In genomic region chr13:79171131-79172061, GRCh38 we compare ENCODE assay signal across 32 cellular contexts.
DNase-seq lines count a peak whose midpoint lies in the region; ATAC-seq, FAIRE-seq and TF ChIP-seq lines count a peak whose summit lies in the region.
"Had no signal": no experiment of that assay in that cellular context is flagged by ENCODE, and none has a peak within 500 bp of the region (broad histone marks: within the 10 kb centered on the region; RNA-seq: fewer than 3 reads in every experiment).

No MANE protein-coding gene starts in this region.

- no peaks in the 10 kb centered on the region for H3K79me2 ChIP-seq in HepG2 (ENCODE audit: insufficient read depth, low read length)

- BruUV-seq in HepG2 (replicated peaks; lab: Mats Ljungman, UMichigan), result no TSS peak

- H3K27ac ChIP-seq in HepG2 (ENCODE audit: extremely low read length, insufficient read depth, low read length), result no peak overlapping the region
- H3K27ac ChIP-seq: adrenal gland, esophagus squamous epithelium, foreskin keratinocyte, heart left ventricle, skin epidermis had no signal

- in situ Hi-C loops in HepG2 (cut with HindIII; ENCODE audit: extremely low pct_ligation_motif_present, low pct_unique_long_range_greater_than_20kb), result no loop called here

- no peak for TF ChIP-seq POLR2A in HepG2 (IDR thresholded peaks at IDR 0.05; ENCODE audit: insufficient read depth in 1 of 2, low read depth in 2 of 2, low read length in 2 of 2)

- TF ChIP-seq EP300 in HepG2 (IDR thresholded peaks at IDR 0.05; ENCODE audit: low read depth in 2 of 2, low read length in 2 of 2) (no peak), HepG2 (CRISPR knock-in tag; IDR thresholded peaks at IDR 0.05; ENCODE audit: borderline replicate concordance) (no peak)

- no peaks in the 10 kb centered on the region for H3K36me3 ChIP-seq in HepG2 (replicated peaks in 1 of 2; ENCODE audit: control insufficient read depth in 1 of 2, insufficient read depth in 2 of 2, low read length in 2 of 2)
- H3K36me3 ChIP-seq: adrenal gland, BE2C, esophagus squamous epithelium, heart left ventricle had no signal

- no peak for FAIRE-seq in HepG2 (lab: Jason Lieb, UNC)
- FAIRE-seq: GM12891, TTC549 had no signal

- peaks cover 0 to 5% of the 10 kb centered on the region in 2 experiments; a peak in 2 of 5 replicates for H3K27me3 ChIP-seq in HepG2 (ENCODE audit: control insufficient read depth in 1 of 2, insufficient read depth in 2 of 2, low read length in 2 of 2)
- H3K27me3 ChIP-seq: adrenal gland, BE2C, esophagus squamous epithelium, foreskin keratinocyte, heart left ventricle had no signal

- H3K4me1 ChIP-seq in HepG2 (ENCODE audit: insufficient read depth, low read length), result no peaks in the 10 kb centered on the region
- H3K4me1 ChIP-seq: adrenal gland, BE2C, esophagus squamous epithelium, foreskin keratinocyte, heart left ventricle had no signal

- H2AFZ ChIP-seq in HepG2 (ENCODE audit: low read length), result no peak overlapping the region

- intact Hi-C loops in posterior cingulate gyrus (cut with DNase I) (no loop called here), HepG2 (cut with micrococcal nuclease; ENCODE audit: unreplicated experiment) (no loop called here)

- TF ChIP-seq RAD21 in HepG2 (CRISPR knock-in tag; IDR thresholded peaks at IDR 0.05), result no peak

- CTCF ChIA-PET in HepG2 (lab: Yijun Ruan, JAX; ENCODE audit: low intra/inter-chr PET ratio, low total read pairs), result no interaction called here

- DNase-seq in D341Med (ENCODE audit: low spot score), result peak; percentile 30
- DNase-seq in NCI-H146 (lab: John Stamatoyannopoulos, UW), result peak; percentile 92
- DNase-seq in NCI-H82 treated with DMSO at 0.1 percent for 48 hours (lab: John Stamatoyannopoulos, UW; ENCODE audit: unreplicated experiment), result peak; percentile 93
- DNase-seq in iPS-NIHi11 (ENCODE audit: low spot score), result peak; percentile 5
- no peak for DNase-seq in inferior parietal cortex (ENCODE audit: extremely low spot score)
- DNase-seq in posterior cingulate gyrus, result no peak
- no peak for DNase-seq in HepG2 (ENCODE audit: low spot score)
- no peak for DNase-seq in activated CD8-positive, alpha-beta memory T cell treated with anti-CD3 and anti-CD28 coated beads, Interleukin-2, amount 50 U/mL, for 4 hours
- DNase-seq: ACHN; activated CD4-positive, alpha-beta T cell treated with anti-CD3 and anti-CD28 coated beads for 36 hours; activated CD8-positive, alpha-beta T cell treated with anti-CD3 and anti-CD28 coated beads, Interleukin-2, amount 10 ng/mL, durations not matched to agents 7 days and 5 days; activated naive CD4-positive, alpha-beta T cell treated with anti-CD3 and anti-CD28 coated beads, Interleukin-2, amount 10 ng/mL, durations not matched to agents 7 days and 5 days; adrenal gland; BE2C; cerebellar nuclear complex; dermis blood vessel endothelial cell; esophagus squamous epithelium; foreskin keratinocyte; H7; heart left ventricle; natural killer cell; NCI-H1092; NCI-H2107; NCI-H526; RPMI8226; stimulated activated naive B cell treated with anti-CD40 and anti-IgM and Interleukin-4, amounts not matched to agents 10 μg/mL and 1 μg/mL and 100 μg/mL, for 72 hours; substantia nigra had no signal

- no peak overlapping the region for H3K9ac ChIP-seq in HepG2 (ENCODE audit: insufficient read depth, low read depth, low read length)

- WGBS in HepG2 (ENCODE audit: low lambda C conversion rate), result 3% methylated on average over 6 of the region's 6 CpGs

- H4K20me1 ChIP-seq in HepG2 (ENCODE audit: insufficient read depth, low read length), result no peaks in the 10 kb centered on the region

- no peak for ATAC-seq in HepG2
- ATAC-seq: activated CD4-positive, alpha-beta T cell treated with anti-CD3 and anti-CD28 coated beads for 36 hours; activated CD8-positive, alpha-beta T cell treated with anti-CD3 and anti-CD28 coated beads, Interleukin-2, amount 10 ng/mL, durations not matched to agents 7 days and 5 days; activated T-helper 17 cell treated with anti-CD3 and anti-CD28 coated beads, Interleukin-2, amount 50 U/mL, for 72 hours; foreskin keratinocyte; heart left ventricle; natural killer cell; stimulated activated naive B cell treated with anti-CD40 and anti-IgM and Interleukin-4, amounts not matched to agents 10 μg/mL and 1 μg/mL and 100 μg/mL, for 72 hours had no signal

- H3K4me2 ChIP-seq in HepG2 (ENCODE audit: low read depth, low read length), result no peak overlapping the region

- no peak overlapping the region for H3K4me3 ChIP-seq in HepG2 (replicated peaks in 1 of 3; ENCODE audit: insufficient read depth in 1 of 3, low read depth in 2 of 3, low read length in 3 of 3)
- H3K4me3 ChIP-seq: adrenal gland, esophagus squamous epithelium, heart left ventricle, lung, skin epidermis had no signal

- POLR2A ChIA-PET in HepG2 (lab: Yijun Ruan, JAX), result no interaction called here

- no peak for TF ChIP-seq CTCF in HepG2 (CRISPR knock-in tag; IDR thresholded peaks at IDR 0.05)

- no peaks in the 10 kb centered on the region; the same call in 1 of the 2 replicates for H3K9me3 ChIP-seq in HepG2 (ENCODE audit: low read length)
- H3K9me3 ChIP-seq: adrenal gland, BE2C had no signal

TF ChIP-seq in HepG2, 621 proteins besides CTCF, POLR2A, EP300 and RAD21:
- TF ChIP-seq ZNF576 (CRISPR knock-in tag; IDR thresholded peaks at IDR 0.05) (no peak), MED8 (CRISPR knock-in tag; IDR thresholded peaks at IDR 0.05; ENCODE audit: insufficient replicate concordance) (no peak), ZNF768 (CRISPR knock-in tag; IDR thresholded peaks at IDR 0.05) (no peak)
TF ChIP-seq in HepG2: peak in this region for 0.

Comparison
In these comparisons a context has a peak if more than half of its experiments do, and no peak if none do; other contexts are left out.
1. DNase-seq: peak in D341Med (single experiment), NCI-H146 (single experiment), NCI-H82 treated with DMSO at 0.1 percent for 48 hours (single experiment) and iPS-NIHi11 (single experiment); none in inferior parietal cortex (single experiment), posterior cingulate gyrus (0 of 10), HepG2 (single experiment) and activated CD8-positive, alpha-beta memory T cell treated with anti-CD3 and anti-CD28 coated beads, Interleukin-2, amount 50 U/mL, for 4 hours (single experiment).